Comparison of ENCODE assay signal across 14 cellular contexts in the genomic region with DNA sequence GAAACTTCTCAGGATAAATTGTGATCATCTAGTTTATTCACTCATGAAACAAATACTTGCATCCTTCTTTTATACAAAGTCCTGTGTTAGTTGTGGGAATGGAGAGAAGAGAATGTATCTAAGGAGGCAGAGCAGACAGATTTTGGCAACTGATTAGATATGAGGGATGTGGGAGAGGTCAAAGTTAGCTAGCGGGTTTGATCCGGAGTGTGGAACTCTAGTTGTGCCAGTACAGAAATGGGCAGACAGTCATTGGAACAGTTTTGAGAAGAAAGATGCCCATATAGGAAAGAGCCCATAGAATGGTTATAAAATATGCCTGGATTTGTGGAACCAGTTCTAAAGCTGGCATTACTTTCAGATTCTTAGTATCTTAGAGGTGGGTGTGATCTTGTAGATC.
"Had no signal": no experiment of that assay in that cellular context is flagged by ENCODE, and none has a peak within 500 bp of the region (broad histone marks: within the 10 kb centered on the region; RNA-seq: fewer than 3 reads in every experiment).

No MANE protein-coding gene starts in this region.

- H3K27ac Mint-ChIP-seq: activated B cell treated with CpG ODN at 0.5 μM for 24 hours; activated CD4-positive, alpha-beta T cell treated with anti-CD3 and anti-CD28 coated beads, Interleukin-2, amount 10 ng/mL, durations not matched to agents 24 days and 14 days; activated naive CD4-positive, alpha-beta T cell treated with anti-CD3 and anti-CD28 coated beads for 36 hours; endodermal cell; neural progenitor cell; stimulated activated naive CD8-positive, alpha-beta T cell treated with anti-CD3 and anti-CD28 coated beads, Interleukin-15, amount 100 ng/mL, for 72 hours; T-helper 1 cell treated with Interleukin-12 subunit alpha and Interleukin-12 subunit beta and Interleukin-4 antibody, amounts not matched to agents 30 μg/mL and 1 μg/mL, for 36 hours had no signal

- H3K27me3 ChIP-seq: neural progenitor cell, pancreas, uterus had no signal

- H3K9me3 Mint-ChIP-seq: activated B cell treated with CpG ODN at 0.5 μM for 24 hours; activated naive CD4-positive, alpha-beta T cell treated with anti-CD3 and anti-CD28 coated beads for 36 hours; central memory CD8-positive, alpha-beta T cell; endodermal cell; neural progenitor cell; stimulated activated naive CD8-positive, alpha-beta T cell treated with anti-CD3 and anti-CD28 coated beads, Interleukin-15, amount 100 ng/mL, for 72 hours had no signal

- H3K36me3 ChIP-seq: neural progenitor cell, pancreas, thoracic aorta, uterus had no signal

- ATAC-seq: esophagus mucosa; stimulated activated naive CD8-positive, alpha-beta T cell treated with anti-CD3 and anti-CD28 coated beads, Interleukin-15, amount 100 ng/mL, for 72 hours had no signal

- H3K4me2 ChIP-seq: neural progenitor cell had no signal

- H3K27me3 Mint-ChIP-seq: activated B cell treated with CpG ODN at 0.5 μM for 24 hours; activated CD4-positive, alpha-beta T cell treated with anti-CD3 and anti-CD28 coated beads, Interleukin-2, amount 10 ng/mL, durations not matched to agents 24 days and 14 days; central memory CD8-positive, alpha-beta T cell; stimulated activated naive CD8-positive, alpha-beta T cell treated with anti-CD3 and anti-CD28 coated beads, Interleukin-15, amount 100 ng/mL, for 72 hours had no signal

- H2AFZ ChIP-seq: neural progenitor cell had no signal

- H3K9me3 ChIP-seq: pancreas, thoracic aorta, uterus had no signal

- H3K4me3 Mint-ChIP-seq: activated B cell treated with CpG ODN at 0.5 μM for 24 hours; activated CD4-positive, alpha-beta T cell treated with anti-CD3 and anti-CD28 coated beads, Interleukin-2, amount 10 ng/mL, durations not matched to agents 24 days and 14 days; activated naive CD4-positive, alpha-beta T cell treated with anti-CD3 and anti-CD28 coated beads for 36 hours; central memory CD8-positive, alpha-beta T cell; endodermal cell; neural progenitor cell; stimulated activated naive CD8-positive, alpha-beta T cell treated with anti-CD3 and anti-CD28 coated beads, Interleukin-15, amount 100 ng/mL, for 72 hours; T-helper 1 cell treated with Interleukin-12 subunit alpha and Interleukin-12 subunit beta and Interleukin-4 antibody, amounts not matched to agents 30 μg/mL and 1 μg/mL, for 36 hours had no signal

- H3K4me3 ChIP-seq: neural progenitor cell, pancreas, thoracic aorta, uterus had no signal

- H3K27ac ChIP-seq: neural progenitor cell, pancreas, thoracic aorta, uterus had no signal

- H3K4me1 Mint-ChIP-seq: activated B cell treated with CpG ODN at 0.5 μM for 24 hours had no signal

- DNase-seq: activated B cell treated with CpG ODN at 0.5 μM for 24 hours; activated CD4-positive, alpha-beta T cell treated with anti-CD3 and anti-CD28 coated beads, Interleukin-2, amount 10 ng/mL, durations not matched to agents 24 days and 14 days; activated CD8-positive, alpha-beta memory T cell treated with anti-CD3 and anti-CD28 coated beads for 24 hours; activated naive CD4-positive, alpha-beta T cell treated with anti-CD3 and anti-CD28 coated beads for 36 hours; endodermal cell; pancreas; stimulated activated CD4-positive, alpha-beta T cell treated with anti-CD3 and anti-CD28 coated beads, Interleukin-4, amount 100 ng/mL, for 24 hours; stimulated activated naive CD8-positive, alpha-beta T cell treated with anti-CD3 and anti-CD28 coated beads, Interleukin-15, amount 100 ng/mL, for 72 hours; uterus had no signal
